ENCODE assay signal across 8 cellular contexts in genomic region chr17:41863074-41863843, GRCh38. TPM values are rescaled to one million over a fixed set of nuclear protein-coding genes. Genes with fewer than 3 reads are reported as not detected.
DNase-seq lines count a peak whose midpoint lies in the region; ATAC-seq and TF ChIP-seq lines count a peak whose summit lies in the region.

No MANE protein-coding gene starts in this region.

- peaks cover 0 to 27% (median 5%) of the 10 kb centered on the region in 4 donors for H3K4me1 ChIP-seq in right lobe of liver
- H3K4me1 ChIP-seq in tibial nerve = peaks cover 0 to 48% (median 19%) of the 10 kb centered on the region in 4 donors

- 57% methylated on average over 13 of the region's 18 CpGs for WGBS in right lobe of liver (ENCODE audit: insufficient coverage, low coverage, low lambda C conversion rate, missing lambda C conversion rate)
- WGBS in tibial nerve, 2 donors = 52 to 54% methylated on average over 18 of the region's 18 CpGs

- intact Hi-C loops in right lobe of liver (cut with DNase I) = no loop called here

- TF ChIP-seq CTCF in right lobe of liver (IDR thresholded peaks at IDR 0.05) (no peak), tibial nerve (IDR thresholded peaks at IDR 0.05) (no peak), GM13977 (IDR thresholded peaks at IDR 0.05; ENCODE audit: extremely low read depth, insufficient read depth, missing control alignments) (no peak)

- H3K36me3 ChIP-seq in right lobe of liver = peaks cover 0 to 7% (median 0%) of the 10 kb centered on the region in 4 donors
- peaks cover 0 to 18% (median 0%) of the 10 kb centered on the region in 3 donors for H3K36me3 ChIP-seq in tibial nerve

- H3K4me1 Mint-ChIP-seq in activated T-cell treated with anti-CD3 and anti-CD28 coated beads, Interleukin-2, amount 50 U/mL, for 72 hours (ENCODE audit: low read depth) = peaks cover 28% of the 10 kb centered on the region

- H3K4me3 Mint-ChIP-seq in activated T-cell treated with anti-CD3 and anti-CD28 coated beads, Interleukin-2, amount 50 U/mL, for 72 hours = no peak overlapping the region

- H3K27ac ChIP-seq in right lobe of liver (no peak overlapping the region), tibial nerve (no peak overlapping the region)

- H3K9me3 ChIP-seq in right lobe of liver = no peaks in the 10 kb centered on the region
- no peaks in the 10 kb centered on the region for H3K9me3 ChIP-seq in tibial nerve

- H3K4me3 ChIP-seq in right lobe of liver (peak overlapping the region in 2 of 3 donors; percentile 74 to 100), tibial nerve (peak overlapping the region in 3 of 4 donors; percentile 3 to 89 (median 64))

- ATAC-seq in activated T-cell treated with anti-CD3 and anti-CD28 coated beads, Interleukin-2, amount 50 U/mL, for 72 hours (replicated peaks in 1 of 2) = peak; percentile 44 to 46
- ATAC-seq in right lobe of liver = no peak

- H3K27ac Mint-ChIP-seq in activated T-cell treated with anti-CD3 and anti-CD28 coated beads, Interleukin-2, amount 50 U/mL, for 72 hours = no peak overlapping the region

- no peak for TF ChIP-seq EP300 in tibial nerve (IDR thresholded peaks at IDR 0.05)

- H3K27me3 Mint-ChIP-seq in activated T-cell treated with anti-CD3 and anti-CD28 coated beads, Interleukin-2, amount 50 U/mL, for 72 hours (ENCODE audit: low read depth) = no peaks in the 10 kb centered on the region

- H3K9me3 Mint-ChIP-seq in activated T-cell treated with anti-CD3 and anti-CD28 coated beads, Interleukin-2, amount 50 U/mL, for 72 hours = no peaks in the 10 kb centered on the region

- H3K36me3 Mint-ChIP-seq in activated T-cell treated with anti-CD3 and anti-CD28 coated beads, Interleukin-2, amount 50 U/mL, for 72 hours (ENCODE audit: insufficient read depth in 2 of 2) = peaks cover 0 to 5% of the 10 kb centered on the region in 2 donors

- in situ Hi-C loops in GM13977 (cut with MboI; ENCODE audit: low pct_unique_long_range_greater_than_20kb, low sequenced_read_pairs, unreplicated experiment) = no loop called here

- TF ChIP-seq POLR2A in right lobe of liver (IDR thresholded peaks at IDR 0.05) (no peak), tibial nerve (IDR thresholded peaks at IDR 0.05) (no peak)

- H3K27me3 ChIP-seq in right lobe of liver (no peaks in the 10 kb centered on the region), tibial nerve (no peaks in the 10 kb centered on the region)

- DNase-seq in activated gamma-delta T cell treated with Interleukin-2 at 50 U/mL for 16 hours (peak; percentile 9), activated gamma-delta T cell (lab: John Stamatoyannopoulos, UW) (no peak), right lobe of liver (no peak), tibial nerve (ENCODE audit: low spot score in 2 of 2) (no peak), D341Med (ENCODE audit: low spot score) (no peak), amniotic stem cell (lab: John Stamatoyannopoulos, UW) (no peak), GM13977 (ENCODE audit: low spot score) (no peak)
- peak; percentile 54 to 58 for DNase-seq in activated T-cell treated with anti-CD3 and anti-CD28 coated beads, Interleukin-2, amount 50 U/mL, for 72 hours

RNA-seq across cellular contexts. Expression of gene KLHL11, which starts 2.0 kb away (rescaled TPM):
- total RNA-seq in activated T-cell treated with anti-CD3 and anti-CD28 coated beads, Interleukin-2, amount 50 U/mL, for 72 hours = 10 to 100 TPM; 17.6 to 24.4 TPM
- total RNA-seq in right lobe of liver (1 to 10 TPM; 2.9 to 7.0 (median 5.7) TPM), tibial nerve (10 to 100 TPM; 27.3 to 42.2 (median 32.7) TPM)

RNA-seq across cellular contexts. Expression of gene KLHL10, which starts 25.6 kb away (rescaled TPM):
- under 1 TPM in 1 of 2 donors, not detected in 1; 0.36 TPM for total RNA-seq in activated T-cell treated with anti-CD3 and anti-CD28 coated beads, Interleukin-2, amount 50 U/mL, for 72 hours
- total RNA-seq in right lobe of liver (not detected), tibial nerve (not detected)

RNA-seq across cellular contexts. Expression of gene NT5C3B, which starts 27.2 kb away (rescaled TPM):
- 10 to 100 TPM; 34.9 to 49.5 TPM for total RNA-seq in activated T-cell treated with anti-CD3 and anti-CD28 coated beads, Interleukin-2, amount 50 U/mL, for 72 hours
- 10 to 100 TPM; 19.9 to 30.7 (median 23.1) TPM for total RNA-seq in right lobe of liver
- 10 to 100 TPM; 31.0 to 77.1 (median 33.0) TPM for total RNA-seq in tibial nerve

RNA-seq across cellular contexts. Expression of gene FKBP10, which starts 50.5 kb away (rescaled TPM):
- 1 to 10 TPM; 3.2 TPM for total RNA-seq in activated T-cell treated with anti-CD3 and anti-CD28 coated beads, Interleukin-2, amount 50 U/mL, for 72 hours
- total RNA-seq in right lobe of liver (1 to 10 TPM; 2.4 to 5.1 (median 4.0) TPM), tibial nerve (100 to 1,000 TPM in 1 of 4 donors, 10 to 100 TPM in 3; 47.9 to 103 (median 77.4) TPM)

RNA-seq across cellular contexts. Expression of gene P3H4, which starts 51.5 kb away (rescaled TPM):
- 1 to 10 TPM; 3.4 to 3.8 TPM for total RNA-seq in activated T-cell treated with anti-CD3 and anti-CD28 coated beads, Interleukin-2, amount 50 U/mL, for 72 hours
- 1 to 10 TPM; 1.8 to 3.8 (median 2.8) TPM for total RNA-seq in right lobe of liver
- 10 to 100 TPM; 14.7 to 23.9 (median 22.0) TPM for total RNA-seq in tibial nerve

Comparison
In these comparisons a context has a peak if more than half of its experiments do, and no peak if none do; other contexts are left out.
1. DNase-seq: peak in activated gamma-delta T cell treated with Interleukin-2 at 50 U/mL for 16 hours (single experiment) and activated T-cell treated with anti-CD3 and anti-CD28 coated beads, Interleukin-2, amount 50 U/mL, for 72 hours (2 of 2); none in activated gamma-delta T cell (single experiment), right lobe of liver (0 of 3), tibial nerve (0 of 2), D341Med (single experiment), amniotic stem cell (single experiment) and GM13977 (single experiment).
2. ATAC-seq: peak in activated T-cell treated with anti-CD3 and anti-CD28 coated beads, Interleukin-2, amount 50 U/mL, for 72 hours (2 of 2); none in right lobe of liver (0 of 4).